Comparison of ENCODE assay signal across 16 cellular contexts in genomic region chr15:96348112-96349027, GRCh38. TPM values are rescaled to one million over a fixed set of nuclear protein-coding genes. Genes with fewer than 3 reads are reported as not detected.
DNase-seq lines count a peak whose midpoint lies in the region; ATAC-seq and TF ChIP-seq lines count a peak whose summit lies in the region.
"Had no signal": no experiment of that assay in that cellular context is flagged by ENCODE, and none has a peak within 500 bp of the region (broad histone marks: within the 10 kb centered on the region; RNA-seq: fewer than 3 reads in every experiment).

No MANE protein-coding gene starts in this region.

- no peak for TF ChIP-seq POLR2A in uterus (IDR thresholded peaks at IDR 0.05)

- TF ChIP-seq CTCF in heart right ventricle (IDR thresholded peaks at IDR 0.05) (no peak), epithelial cell of esophagus (IDR thresholded peaks at IDR 0.05; ENCODE audit: insufficient read depth, low read depth, low read length, missing control alignments) (no peak), neural crest cell (conservative IDR thresholded peaks at IDR 0.05) (no peak), uterus (IDR thresholded peaks at IDR 0.05) (no peak)

- H3K4me3 Mint-ChIP-seq in neural crest cell, result peak overlapping the region; percentile 96
- H3K4me3 Mint-ChIP-seq: activated naive CD8-positive, alpha-beta T cell treated with anti-CD3 and anti-CD28 coated beads for 36 hours had no signal

- H3K4me1 ChIP-seq in heart right ventricle (peaks cover 0 to 85% (median 41%) of the 10 kb centered on the region in 9 donors), uterus (no peaks in the 10 kb centered on the region)

- H3K27ac ChIP-seq in heart right ventricle (peak overlapping the region in 9 of 10 donors; percentile 59 to 94 (median 91)), uterus (peak overlapping the region; percentile 94 to 100)

- H3K9me3 Mint-ChIP-seq in neural crest cell, result no peaks in the 10 kb centered on the region
- H3K9me3 Mint-ChIP-seq: activated naive CD8-positive, alpha-beta T cell treated with anti-CD3 and anti-CD28 coated beads for 36 hours had no signal

- H3K9me3 ChIP-seq in heart right ventricle (no peaks in the 10 kb centered on the region), uterus (no peaks in the 10 kb centered on the region)

- H3K27ac Mint-ChIP-seq in neural crest cell (ENCODE audit: unreplicated experiment), result peak overlapping the region; percentile 91
- H3K27ac Mint-ChIP-seq: activated naive CD8-positive, alpha-beta T cell treated with anti-CD3 and anti-CD28 coated beads for 36 hours had no signal

- H3K27me3 Mint-ChIP-seq in neural crest cell (ENCODE audit: low read depth), result peaks cover 82% of the 10 kb centered on the region

- peaks cover 97% of the 10 kb centered on the region for H3K4me1 Mint-ChIP-seq in neural crest cell

- H3K4me3 ChIP-seq in heart right ventricle, result peak overlapping the region in 7 of 10 donors; percentile 46 to 81 (median 72)
- H3K4me3 ChIP-seq in epithelial cell of esophagus (ENCODE audit: low read length), result peak overlapping the region; percentile 68
- peak overlapping the region; percentile 84 to 90 for H3K4me3 ChIP-seq in uterus

- ATAC-seq in heart right ventricle (no peak), left cardiac atrium (no peak), HG02759 (IDR thresholded peaks at IDR 0.05; ENCODE audit: unreplicated experiment) (no peak)

- H3K36me3 ChIP-seq in heart right ventricle, result peaks cover 0 to 4% (median 0%) of the 10 kb centered on the region in 9 donors
- no peaks in the 10 kb centered on the region for H3K36me3 ChIP-seq in uterus

- H3K27me3 ChIP-seq in heart right ventricle (peaks cover 4 to 100% (median 83%) of the 10 kb centered on the region in 7 donors), uterus (no peaks in the 10 kb centered on the region)

- intact Hi-C loops in heart right ventricle (cut with DNase I) (loop anchor here (5.0 to 10.0 kb wide), 7 partner anchors 504 to 1684 kb away; no protein-coding TSS in a partner anchor), left cardiac atrium (cut with DNase I) (loop anchor here in 1 of 2 donors (5.0 to 10.0 kb wide), 3 partner anchors 1041 to 1324 kb away; no protein-coding TSS in a partner anchor), uterus (cut with DNase I; ENCODE audit: low total_unique reads) (no loop called here)

- DNase-seq in heart right ventricle (no peak), left cardiac atrium (no peak), epithelial cell of esophagus (ENCODE audit: low read depth) (peak; percentile 55), neural crest cell (ENCODE audit: low read depth, low spot score) (no peak), uterus (no peak), UCSD-AML1 (lab: John Stamatoyannopoulos, UW; ENCODE audit: unreplicated experiment) (no peak)
- DNase-seq in central memory CD4-positive, alpha-beta T cell, result no peak
- DNase-seq: activated naive CD8-positive, alpha-beta T cell treated with anti-CD3 and anti-CD28 coated beads for 36 hours; DMS 273 treated with DMSO at 0.1 percent for 48 hours; effector CD4-positive, alpha-beta T cell; hypothalamus; midbrain; NCI-H1092 treated with DMSO at 0.1 percent for 48 hours; SHP77 treated with DMSO at 0.1 percent for 48 hours; trophoblast cell had no signal

- H3K36me3 Mint-ChIP-seq in neural crest cell (ENCODE audit: low read depth), result peaks cover 12% of the 10 kb centered on the region
- H3K36me3 Mint-ChIP-seq: activated naive CD8-positive, alpha-beta T cell treated with anti-CD3 and anti-CD28 coated beads for 36 hours had no signal

- 46 to 50% methylated on average over 13 of the region's 13 CpGs for WGBS in heart right ventricle, 2 donors

RNA-seq across cellular contexts. Expression of gene NR2F2, which starts 17.9 kb away (rescaled TPM):
- total RNA-seq in heart right ventricle, result 10 to 100 TPM in 8 of 10 donors, 1 to 10 TPM in 2; 8.2 to 31.7 (median 14.3) TPM
- 10 to 100 TPM; 21.1 to 22.9 TPM for polyA plus RNA-seq in heart right ventricle
- total RNA-seq in left cardiac atrium, result 10 to 100 TPM; 41.2 to 43.5 TPM
- total RNA-seq in neural crest cell, result 147 and 150 TPM in 2 replicates
- 100 to 1,000 TPM in 1 of 4 donors, 10 to 100 TPM in 3; 23.6 to 255 (median 51.9) TPM for total RNA-seq in uterus
- total RNA-seq: activated naive CD8-positive, alpha-beta T cell treated with anti-CD3 and anti-CD28 coated beads for 36 hours had no signal
